In genomic region chr15:98949624-98950023, GRCh38 we compare ENCODE assay signal across 27 cellular contexts. TPM values are rescaled to one million over a fixed set of nuclear protein-coding genes. Genes with fewer than 3 reads are reported as not detected.
"Had no signal": no experiment of that assay in that cellular context is flagged by ENCODE, and none has a peak within 500 bp of the region (broad histone marks: within the 10 kb centered on the region; RNA-seq: fewer than 3 reads in every experiment).

No MANE protein-coding gene starts in this region.

- DNase-seq: activated B cell treated with CpG ODN at 0.5 μM for 24 hours; activated CD4-positive, alpha-beta T cell treated with anti-CD3 and anti-CD28 coated beads for 1 hour; activated CD4-positive, alpha-beta T cell treated with anti-CD3 and anti-CD28 coated beads, Interleukin-2, amount 10 ng/mL, durations not matched to agents 24 days and 14 days; activated CD4-positive, alpha-beta T cell treated with anti-CD3 and anti-CD28 coated beads, Interleukin-2, amount 50 U/mL, for 48 hours; activated CD8-positive, alpha-beta memory T cell treated with anti-CD3 and anti-CD28 coated beads, Interleukin-2, amount 10 ng/mL, durations not matched to agents 7 days and 5 days; activated effector memory CD4-positive, alpha-beta T cell treated with Interleukin-2 at 50 U/mL for 16 hours; activated naive CD4-positive, alpha-beta T cell; activated T-cell treated with anti-CD3 and anti-CD28 coated beads, Interleukin-2, amount 50 U/mL, for 24 hours; aorta; Kasumi-1; NCI-H1048; NCI-H1417; NCI-H1694; NCI-H2029; NCI-H2107; NCI-H2171 treated with DMSO at 0.1 percent for 48 hours; NCI-H226; NCI-H526; NCI-H82; SIG-M5; T-helper 17 cell; T-helper 9 cell had no signal

- ATAC-seq: activated CD8-positive, alpha-beta memory T cell treated with anti-CD3 and anti-CD28 coated beads, Interleukin-2, amount 10 ng/mL, durations not matched to agents 7 days and 5 days; K562; T-helper 17 cell had no signal

- H3K4me3 ChIP-seq: K562 had no signal

RNA-seq across cellular contexts. Expression of gene PGPEP1L, which starts 58.0 kb away (rescaled TPM):
- total RNA-seq: activated B cell treated with CpG ODN at 0.5 μM for 24 hours; activated CD4-positive, alpha-beta T cell treated with anti-CD3 and anti-CD28 coated beads, Interleukin-2, amount 10 ng/mL, durations not matched to agents 24 days and 14 days; activated CD8-positive, alpha-beta memory T cell treated with anti-CD3 and anti-CD28 coated beads, Interleukin-2, amount 10 ng/mL, durations not matched to agents 7 days and 5 days; activated T-helper 1 cell treated with anti-CD3 and anti-CD28 coated beads, Interleukin-12 subunit alpha, Interleukin-12 subunit beta, Interleukin-2, Interleukin-4 antibody, amounts not matched to agents 30 ng/mL and 10 ng/mL and 1 ng/mL, durations not matched to agents 14 hours and 24 hours and 36 hours; NCI-H460; OCI-LY7; RPMI7951; T-helper 17 cell had no signal
